21 cellular contexts compared by ENCODE assay signal in the genomic region with DNA sequence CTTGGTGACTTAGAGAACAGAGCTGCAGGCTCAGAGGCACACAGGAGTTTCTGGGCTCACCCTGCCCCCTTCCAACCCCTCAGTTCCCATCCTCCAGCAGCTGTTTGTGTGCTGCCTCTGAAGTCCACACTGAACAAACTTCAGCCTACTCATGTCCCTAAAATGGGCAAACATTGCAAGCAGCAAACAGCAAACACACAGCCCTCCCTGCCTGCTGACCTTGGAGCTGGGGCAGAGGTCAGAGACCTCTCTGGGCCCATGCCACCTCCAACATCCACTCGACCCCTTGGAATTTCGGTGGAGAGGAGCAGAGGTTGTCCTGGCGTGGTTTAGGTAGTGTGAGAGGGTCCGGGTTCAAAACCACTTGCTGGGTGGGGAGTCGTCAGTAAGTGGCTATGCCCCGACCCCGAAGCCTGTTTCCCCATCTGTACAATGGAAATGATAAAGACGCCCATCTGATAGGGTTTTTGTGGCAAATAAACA. TPM values are rescaled to one million over a fixed set of nuclear protein-coding genes. Genes with fewer than 3 reads are reported as not detected.
DNase-seq lines count a peak whose midpoint lies in the region; ATAC-seq and TF ChIP-seq lines count a peak whose summit lies in the region.
"Had no signal": no experiment of that assay in that cellular context is flagged by ENCODE, and none has a peak within 500 bp of the region (broad histone marks: within the 10 kb centered on the region; RNA-seq: fewer than 3 reads in every experiment).

No MANE protein-coding gene starts in this region.

- CTCF ChIA-PET in IMR-90 (lab: Yijun Ruan, JAX): interaction anchor here (1.1 kb wide), 1 partner anchor 12 kb away, joined by 4 read pairs; no protein-coding TSS in a partner anchor

- no peak overlapping the region for H2BK5ac ChIP-seq in IMR-90 (ENCODE audit: low read depth, low read length, poor library complexity, severe bottlenecking)

- H3K4me3 ChIP-seq in IMR-90 (ENCODE audit: insufficient read depth, low read depth, low read length): no peak overlapping the region
- no peak overlapping the region for H3K4me3 ChIP-seq in tibial nerve
- H3K4me3 ChIP-seq: esophagus muscularis mucosa, GM23248, heart right ventricle, sigmoid colon had no signal

- H4K8ac ChIP-seq in IMR-90 (ENCODE audit: low read depth in 2 of 2, low read length in 2 of 2): peak overlapping the region; percentile 41 to 70

- TF ChIP-seq POLR2A in IMR-90 (IDR thresholded peaks at IDR 0.05; ENCODE audit: low read depth, low read length) (no peak), tibial nerve (IDR thresholded peaks at IDR 0.05) (no peak)

- intact Hi-C loops in IMR-90 (cut with micrococcal nuclease): no loop called here

- peak overlapping the region; percentile 88 for H3K18ac ChIP-seq in IMR-90 (ENCODE audit: low read depth, low read length)

- peak overlapping the region; percentile 65 for H3K14ac ChIP-seq in IMR-90 (replicated peaks; ENCODE audit: low read depth, low read length)

- WGBS in IMR-90 (ENCODE audit: extremely low coverage in 2 of 2, insufficient read length in 1 of 2), 2 experiments: 67% methylated on average over 3 of the region's 8 CpGs; no CpG with 5 or more reads in 1 of the 2 experiments
- WGBS in tibial nerve, 2 donors: 56 to 74% methylated on average over 8 of the region's 8 CpGs

- dilution Hi-C loops in IMR-90 (cut with HindIII; ENCODE audit: low sequenced_read_pairs, unreplicated experiment): no loop called here

- peak overlapping the region; percentile 10; the same call in 1 of the 3 replicates for H2BK15ac ChIP-seq in IMR-90 (ENCODE audit: low read depth, low read length)

- peak overlapping the region; percentile 63 for H2AFZ ChIP-seq in IMR-90 (replicated peaks; ENCODE audit: low read length, poor library complexity)
- H2AFZ ChIP-seq: GM23248 had no signal

- H3K4me2 ChIP-seq in IMR-90 (ENCODE audit: low read depth, low read length): no peak overlapping the region; the same call in 1 of the 2 replicates

- H4K5ac ChIP-seq in IMR-90 (ENCODE audit: low read depth, low read length): peak overlapping the region; percentile 85

- H3K36me3 ChIP-seq in IMR-90 (ENCODE audit: control insufficient read depth, insufficient read depth, low read length) (no peaks in the 10 kb centered on the region), tibial nerve (no peaks in the 10 kb centered on the region)
- H3K36me3 ChIP-seq: esophagus muscularis mucosa, heart right ventricle, sigmoid colon had no signal

- H3K27ac ChIP-seq in IMR-90 (ENCODE audit: insufficient read depth, low read length) (peak overlapping the region; percentile 79; the same call in 1 of the 2 replicates), layer of hippocampus (ENCODE audit: low read depth, low read length) (peak overlapping the region; percentile 13), tibial nerve (peak overlapping the region in 3 of 4 donors; percentile 51 to 80 (median 73))
- H3K27ac ChIP-seq: GM23248 had no signal

- H3K4ac ChIP-seq in IMR-90 (ENCODE audit: low read depth, low read length): peak overlapping the region; percentile 31

- H2BK120ac ChIP-seq in IMR-90 (ENCODE audit: low read depth, low read length): peak overlapping the region; percentile 68; the same call in 1 of the 2 replicates

- peak overlapping the region; percentile 44; the same call in 1 of the 2 replicates for H2BK20ac ChIP-seq in IMR-90 (ENCODE audit: low read depth, low read length)

- H3K23ac ChIP-seq in IMR-90 (ENCODE audit: low read depth, low read length): peak overlapping the region; percentile 50; the same call in 1 of the 2 replicates

- BruUV-seq in IMR-90 (replicated peaks; lab: Mats Ljungman, UMichigan): no TSS peak

- H3K56ac ChIP-seq in IMR-90 (ENCODE audit: extremely low read depth, insufficient read depth, low read length): no peak overlapping the region

- peak overlapping the region; percentile 90; the same call in 1 of the 2 replicates for H2AK5ac ChIP-seq in IMR-90 (ENCODE audit: low read depth, low read length)

- H3K9ac ChIP-seq in IMR-90 (ENCODE audit: low read depth, low read length): peak overlapping the region; percentile 20; the same call in 1 of the 2 replicates
- H3K9ac ChIP-seq: GM23248 had no signal

- no peak overlapping the region for H2AK9ac ChIP-seq in IMR-90 (replicated peaks; ENCODE audit: low read depth, low read length, poor library complexity)

- POLR2A ChIA-PET in IMR-90 (lab: Charles Lee; ENCODE audit: unreplicated experiment): no interaction called here

- H3K27me3 ChIP-seq in IMR-90 (ENCODE audit: control insufficient read depth, insufficient read depth, low read length) (no peaks in the 10 kb centered on the region), layer of hippocampus (ENCODE audit: control insufficient read depth, insufficient read depth, low read length) (no peaks in the 10 kb centered on the region), tibial nerve (no peaks in the 10 kb centered on the region)
- H3K27me3 ChIP-seq: esophagus muscularis mucosa, heart right ventricle, sigmoid colon had no signal

- peak in 1 of 2 donors; percentile 26 for TF ChIP-seq EP300 in tibial nerve (IDR thresholded peaks at IDR 0.05)

- no peaks in the 10 kb centered on the region for H4K20me1 ChIP-seq in IMR-90 (ENCODE audit: insufficient read depth, low read length)

- in situ Hi-C loops in IMR-90 (cut with MboI; ENCODE audit: low sequenced_read_pairs): no loop called here

- H3K9me1 ChIP-seq in IMR-90 (ENCODE audit: insufficient read depth, low read length): no peaks in the 10 kb centered on the region

- H3K4me1 ChIP-seq in IMR-90 (ENCODE audit: control insufficient read depth, insufficient read depth, low read length): peaks cover 23% of the 10 kb centered on the region
- peaks cover 0 to 45% (median 32%) of the 10 kb centered on the region in 4 donors for H3K4me1 ChIP-seq in tibial nerve

- no peak for TF ChIP-seq RAD21 in IMR-90 (IDR thresholded peaks at IDR 0.05; ENCODE audit: low read length)

- H3K9me3 ChIP-seq in IMR-90 (ENCODE audit: control insufficient read depth, insufficient read depth, low read length) (no peaks in the 10 kb centered on the region), tibial nerve (no peaks in the 10 kb centered on the region)
- H3K9me3 ChIP-seq: esophagus muscularis mucosa, heart right ventricle, sigmoid colon had no signal

- ATAC-seq in IMR-90 (ENCODE audit: low read depth): no peak
- ATAC-seq: heart right ventricle had no signal

- TF ChIP-seq CTCF in IMR-90 (conservative IDR thresholded peaks at IDR 0.05; ENCODE audit: low read depth, low read length) (no peak), tibial nerve (IDR thresholded peaks at IDR 0.05) (no peak)

- H4K91ac ChIP-seq in IMR-90 (ENCODE audit: insufficient read depth, low read depth, low read length): peak overlapping the region; percentile 55; the same call in 1 of the 2 replicates

- no peaks in the 10 kb centered on the region for H3K79me1 ChIP-seq in IMR-90 (ENCODE audit: low read depth in 1 of 2, low read length in 2 of 2)

- DNase-seq in IMR-90: no peak
- no peak for DNase-seq in tibial nerve (ENCODE audit: low spot score in 2 of 2)
- DNase-seq in NOMO-1 (lab: John Stamatoyannopoulos, UW; ENCODE audit: unreplicated experiment in 2 of 2): no peak
- DNase-seq in medulla oblongata (ENCODE audit: extremely low spot score): no peak
- DNase-seq: activated CD4-positive, alpha-beta T cell treated with anti-CD3 and anti-CD28 coated beads, Interleukin-2, amount 50 U/mL, for 48 hours; activated naive CD4-positive, alpha-beta T cell treated with anti-CD3 and anti-CD28 coated beads, Interleukin-2, amount 10 ng/mL, durations not matched to agents 7 days and 5 days; activated T-cell treated with anti-CD3 and anti-CD28 coated beads, Interleukin-2, amount 50 U/mL, for 1 hour; dermis blood vessel endothelial cell; DMS153; GM23248; heart right ventricle; islet precursor cell; midbrain; NCI-H146; NCI-H226; NK-92 treated with Interleukin-12 subunit alpha and Interleukin-12 subunit beta, amount 100 ng/mL, for 24 hours; occipital lobe; sigmoid colon; SW 1271 had no signal

TF ChIP-seq in IMR-90, 13 proteins besides CTCF, POLR2A, EP300 and RAD21 (continues in another document):
- no peak for TF ChIP-seq ELK1 (IDR thresholded peaks at IDR 0.05; ENCODE audit: borderline replicate concordance, low read depth, low read length)

RNA-seq across cellular contexts. Expression of gene APOC1, which starts 9.9 kb away (rescaled TPM):
- total RNA-seq in IMR-90 (2012; rRNA removed): not detected in 2 replicates
- polyA plus RNA-seq in IMR-90 (2012; rRNA removed): 1.1 and 1.4 TPM in 2 replicates
- polyA plus RNA-seq in IMR-90 (2012; cell fraction: cytosol; rRNA removed): 1.8 and 2.4 TPM in 2 replicates
- polyA plus RNA-seq in IMR-90 (2012; cell fraction: nucleus; rRNA removed; ENCODE audit: low replicate concordance): 0.34 TPM in 1 of 2 replicates, not detected in the other
- total RNA-seq in tibial nerve: 100 to 1,000 TPM in 1 of 4 donors, 10 to 100 TPM in 3; 17.2 to 213 (median 49.9) TPM
- total RNA-seq: GM23248 had no signal

RNA-seq across cellular contexts. Expression of gene APOC4, which starts 17.8 kb away (rescaled TPM):
- total RNA-seq in IMR-90 (2012; rRNA removed): not detected in 2 replicates
- polyA plus RNA-seq in IMR-90 (2012; rRNA removed): not detected in 2 replicates
- polyA plus RNA-seq in IMR-90 (2012; cell fraction: cytosol; rRNA removed): not detected in 2 replicates
- polyA plus RNA-seq in IMR-90 (2012; cell fraction: nucleus; rRNA removed; ENCODE audit: low replicate concordance): not detected in 2 replicates
- total RNA-seq in tibial nerve: not detected
- total RNA-seq: dermis blood vessel endothelial cell, esophagus muscularis mucosa, GM23248, heart right ventricle, occipital lobe, sigmoid colon had no signal
- polyA plus RNA-seq: GM23248, heart right ventricle, sigmoid colon had no signal

RNA-seq across cellular contexts. Expression of gene APOE, which starts 18.7 kb away (rescaled TPM):
- 0.18 TPM in 1 of 2 replicates, not detected in the other for total RNA-seq in IMR-90 (2012; rRNA removed)
- 2.0 and 2.5 TPM in 2 replicates for polyA plus RNA-seq in IMR-90 (2012; rRNA removed)
- polyA plus RNA-seq in IMR-90 (2012; cell fraction: cytosol; rRNA removed): 5.1 and 12.1 TPM in 2 replicates
- 6.2 and 7.9 TPM in 2 replicates for polyA plus RNA-seq in IMR-90 (2012; cell fraction: nucleus; rRNA removed; ENCODE audit: low replicate concordance)
- total RNA-seq in tibial nerve: 100 to 1,000 TPM; 126 to 316 (median 163) TPM

RNA-seq across cellular contexts. Expression of gene APOC2, which starts 21.6 kb away (rescaled TPM):
- total RNA-seq in IMR-90 (2012; rRNA removed): not detected in 2 replicates
- not detected in 2 replicates for polyA plus RNA-seq in IMR-90 (2012; rRNA removed)
- not detected in 2 replicates for polyA plus RNA-seq in IMR-90 (2012; cell fraction: cytosol; rRNA removed)
- not detected in 2 replicates for polyA plus RNA-seq in IMR-90 (2012; cell fraction: nucleus; rRNA removed; ENCODE audit: low replicate concordance)
- 1 to 10 TPM in 1 of 4 donors, under 1 TPM in 1, not detected in 2; 0.90 to 2.0 TPM for total RNA-seq in tibial nerve
- total RNA-seq: dermis blood vessel endothelial cell, esophagus muscularis mucosa, GM23248, sigmoid colon had no signal
- polyA plus RNA-seq: GM23248 had no signal

RNA-seq across cellular contexts. Expression of gene CLPTM1, which starts 30.9 kb away (rescaled TPM):
- total RNA-seq in IMR-90 (2012; rRNA removed): 23.8 and 27.8 TPM in 2 replicates
- 88.8 and 93.2 TPM in 2 replicates for polyA plus RNA-seq in IMR-90 (2012; rRNA removed)
- polyA plus RNA-seq in IMR-90 (2012; cell fraction: cytosol; rRNA removed): 39.8 and 96.7 TPM in 2 replicates
- polyA plus RNA-seq in IMR-90 (2012; cell fraction: nucleus; rRNA removed; ENCODE audit: low replicate concordance): 148 and 302 TPM in 2 replicates
- 10 to 100 TPM; 52.3 to 89.4 (median 74.5) TPM for total RNA-seq in tibial nerve

Comparison
In these comparisons a context has a peak if more than half of its experiments do, and no peak if none do; other contexts are left out.
1. H3K27ac ChIP-seq: peak in every context shown above with its lines; median percentile 79 in IMR-90; 73 in tibial nerve; 13 in layer of hippocampus.
2. RNA of gene APOC1, which starts 9.9 kb away (total RNA-seq): 17.2 to 213 TPM in tibial nerve; not detected in IMR-90; every median in the first group is over 10 times any median in the second.
3. RNA of gene APOE, which starts 18.7 kb away (total RNA-seq): 126 to 316 TPM in tibial nerve; 0.18 TPM in IMR-90; every median in the first group is over 100 times any median in the second.